14 cellular contexts compared by ENCODE assay signal in the genomic region with DNA sequence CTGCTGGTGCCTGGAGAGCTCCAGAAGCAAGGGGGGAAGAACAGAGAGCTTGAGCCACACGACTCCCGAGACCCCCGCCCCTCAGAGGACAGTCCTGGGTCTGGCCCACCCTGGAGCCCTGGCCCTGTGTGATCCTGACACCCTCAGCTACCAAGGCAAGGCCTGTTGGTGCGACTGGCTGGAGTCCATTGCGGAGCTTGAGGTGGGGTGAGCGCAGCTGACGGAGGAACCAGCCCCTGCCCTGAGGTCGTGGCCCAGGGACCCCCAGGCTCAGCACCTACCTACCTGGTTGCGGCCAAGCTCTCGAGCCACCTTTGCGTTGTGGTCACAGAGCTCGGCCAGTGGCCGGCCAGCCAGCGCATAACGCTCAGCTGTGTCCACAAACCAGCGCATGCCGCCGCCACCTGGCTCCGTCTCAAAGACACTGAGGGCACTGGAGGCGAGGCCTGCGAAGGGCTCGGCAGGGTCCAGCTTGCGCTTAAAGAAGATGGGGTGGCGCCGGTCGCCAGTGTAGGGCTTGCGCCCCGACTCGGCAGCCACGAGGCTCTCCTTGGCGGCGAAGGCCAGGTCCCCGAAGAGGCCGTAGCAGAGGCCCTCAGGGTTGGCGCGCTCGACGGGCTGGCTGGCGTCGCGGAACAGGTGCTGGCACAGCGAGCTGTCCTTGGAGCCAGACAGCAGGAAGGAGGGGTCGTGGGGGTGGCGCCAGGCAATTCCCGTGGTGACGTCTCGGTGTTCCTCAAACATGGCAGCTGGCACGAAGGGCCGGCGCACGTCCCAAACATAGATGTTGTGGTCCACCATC. TPM values are rescaled to one million over a fixed set of nuclear protein-coding genes. Genes with fewer than 3 reads are reported as not detected.
DNase-seq lines count a peak whose midpoint lies in the region; ATAC-seq and TF ChIP-seq lines count a peak whose summit lies in the region.
"Had no signal": no experiment of that assay in that cellular context is flagged by ENCODE, and none has a peak within 500 bp of the region (broad histone marks: within the 10 kb centered on the region; RNA-seq: fewer than 3 reads in every experiment).

No MANE protein-coding gene starts in this region.

- no peak overlapping the region for H3K4me3 Mint-ChIP-seq in Caco-2 (ENCODE audit: unreplicated experiment)
- H3K4me3 Mint-ChIP-seq in nephron = peak overlapping the region; percentile 13 to 75 (median 66)

- H3K27me3 ChIP-seq in Caco-2 (replicated peaks; ENCODE audit: control insufficient read depth, insufficient read depth, low read length) (no peaks in the 10 kb centered on the region), colonic mucosa (no peaks in the 10 kb centered on the region)

- BruUV-seq in Caco-2 (replicated peaks; lab: Mats Ljungman, UMichigan) = no TSS peak

- H3K9me3 Mint-ChIP-seq in Caco-2 (ENCODE audit: unreplicated experiment) = no peaks in the 10 kb centered on the region
- no peaks in the 10 kb centered on the region for H3K9me3 Mint-ChIP-seq in nephron
- H3K9me3 Mint-ChIP-seq: CD8-positive, alpha-beta memory T cell had no signal

- no peaks in the 10 kb centered on the region for H3K9me3 ChIP-seq in Caco-2
- H3K9me3 ChIP-seq in colonic mucosa = no peaks in the 10 kb centered on the region
- H3K9me3 ChIP-seq: BLaER1 treated with 17β-estradiol and CSF1 and Interleukin-3, amounts not matched to agents 10 nM and 100 nM had no signal

- peak overlapping the region; percentile 84 for H3K27ac Mint-ChIP-seq in Caco-2 (ENCODE audit: unreplicated experiment)
- H3K27ac Mint-ChIP-seq in nephron = no peak overlapping the region

- TF ChIP-seq CTCF in 22Rv1 (IDR thresholded peaks at IDR 0.05) = no peak
- TF ChIP-seq CTCF in Caco-2 (IDR thresholded peaks at IDR 0.05; ENCODE audit: insufficient read depth in 1 of 2, low read depth in 1 of 2, low read length in 1 of 2, severe bottlenecking in 1 of 2, unreplicated experiment in 1 of 2) = no peak
- no peak for TF ChIP-seq CTCF in VCaP (conservative IDR thresholded peaks at IDR 0.05)
- TF ChIP-seq CTCF in nephron (IDR thresholded peaks at IDR 0.05; ENCODE audit: unreplicated experiment in 3 of 3) = no peak
- TF ChIP-seq CTCF in colonic mucosa (IDR thresholded peaks at IDR 0.05) = no peak

- CTCF ChIA-PET in Caco-2 (lab: Charles Lee) = interaction anchor here (0.7 kb wide), 1 partner anchor 12 kb away, joined by 3 read pairs; no protein-coding TSS in a partner anchor

- peaks cover 27% of the 10 kb centered on the region for H3K4me1 ChIP-seq in Caco-2
- H3K4me1 ChIP-seq in colonic mucosa = peaks cover 34% of the 10 kb centered on the region

- no peak overlapping the region for H3K4me3 ChIP-seq in Caco-2 (ENCODE audit: low read depth, low read length)
- H3K4me3 ChIP-seq in colonic mucosa = no peak overlapping the region
- H3K4me3 ChIP-seq: BLaER1 treated with 17β-estradiol and CSF1 and Interleukin-3, amounts not matched to agents 10 nM and 100 nM; SK-N-MC had no signal

- no peak for ATAC-seq in HG03457 (IDR thresholded peaks at IDR 0.05; ENCODE audit: unreplicated experiment)

- peaks cover 7% of the 10 kb centered on the region for H3K4me1 Mint-ChIP-seq in Caco-2 (ENCODE audit: low read depth, unreplicated experiment)
- H3K4me1 Mint-ChIP-seq in nephron = peaks cover 9% of the 10 kb centered on the region

- intact Hi-C loops in Caco-2 (cut with micrococcal nuclease; ENCODE audit: unreplicated experiment) = no loop called here
- intact Hi-C loops in colonic mucosa (cut with DNase I) = no loop called here

- no peak overlapping the region for H3K9ac ChIP-seq in colonic mucosa (ENCODE audit: low read depth in 2 of 2, low read length in 2 of 2)

- POLR2A ChIA-PET in Caco-2 (lab: Charles Lee) = interaction anchor here (1.3 kb wide), 1 partner anchor 35 kb away, joined by 6 read pairs; the partner anchor contains the start of gene ANTKMT

- 0 out of 2 replicates have a peak, but pooled peaks cover 4% of the 10 kb centered on the region for H3K36me3 ChIP-seq in Caco-2 (ENCODE audit: control insufficient read depth, insufficient read depth, low read length)
- peaks cover 6% of the 10 kb centered on the region for H3K36me3 ChIP-seq in colonic mucosa

- DNase-seq in Caco-2 (no peak), T-helper 9 cell (no peak), colonic mucosa (no peak)
- DNase-seq: CD8-positive, alpha-beta memory T cell; Kasumi-1; NCI-H2107; NCI-H446 treated with DMSO at 0.1 percent for 48 hours; NCI-H526 treated with DMSO at 0.1 percent for 48 hours had no signal

- H3K27me3 Mint-ChIP-seq in Caco-2 (ENCODE audit: insufficient read depth, unreplicated experiment) (no peaks in the 10 kb centered on the region), nephron (ENCODE audit: low read depth) (peaks cover 17% of the 10 kb centered on the region)
- H3K27me3 Mint-ChIP-seq: CD8-positive, alpha-beta memory T cell had no signal

- H3K36me3 Mint-ChIP-seq in Caco-2 (ENCODE audit: insufficient read depth, unreplicated experiment) = peaks cover 53% of the 10 kb centered on the region
- H3K36me3 Mint-ChIP-seq in nephron (ENCODE audit: low read depth) = no peaks in the 10 kb centered on the region

- H3K27ac ChIP-seq in 22Rv1 (peak overlapping the region; percentile 98), VCaP (peak overlapping the region; percentile 91), colonic mucosa (no peak overlapping the region)
- H3K27ac ChIP-seq: BLaER1 treated with 17β-estradiol and CSF1 and Interleukin-3, amounts not matched to agents 10 nM and 100 nM; SK-N-MC had no signal

RNA-seq across cellular contexts. Expression of gene JMJD8, which starts 2.5 kb away (rescaled TPM):
- 46.7 and 52.4 TPM in 2 replicates for total RNA-seq in Caco-2 (2022)
- total RNA-seq in colonic mucosa = 10 to 100 TPM; 40.7 to 72.1 TPM

RNA-seq across cellular contexts. Expression of gene WDR24, which starts 3.5 kb away (rescaled TPM):
- total RNA-seq in Caco-2 (2022) (10.8 and 11.7 TPM in 2 replicates), colonic mucosa (10 to 100 TPM in 1 of 2 donors, 1 to 10 TPM in 1; 8.5 to 18.8 TPM)

RNA-seq across cellular contexts. Expression of gene STUB1, which starts 6.5 kb away (rescaled TPM):
- total RNA-seq in Caco-2 (2022) (77.8 and 86.6 TPM in 2 replicates), colonic mucosa (100 to 1,000 TPM in 1 of 2 donors, 10 to 100 TPM in 1; 96.7 to 159 TPM)

RNA-seq across cellular contexts. Expression of gene RHBDL1, which starts 11.2 kb away (rescaled TPM):
- total RNA-seq in Caco-2 (2022) = 2.9 and 3.2 TPM in 2 replicates
- 1 to 10 TPM; 4.0 to 5.7 TPM for total RNA-seq in colonic mucosa

RNA-seq across cellular contexts. Expression of gene RHOT2, which starts 18.7 kb away (rescaled TPM):
- total RNA-seq in Caco-2 (2022) = 96.7 and 106 TPM in 2 replicates
- 100 to 1,000 TPM; 112 to 182 TPM for total RNA-seq in colonic mucosa
